ENCODE assay signal across 13 cellular contexts in genomic region chr5:173714551-173715428, GRCh38.
DNase-seq lines count a peak whose midpoint lies in the region; ATAC-seq and TF ChIP-seq lines count a peak whose summit lies in the region.
"Had no signal": no experiment of that assay in that cellular context is flagged by ENCODE, and none has a peak within 500 bp of the region (broad histone marks: within the 10 kb centered on the region; RNA-seq: fewer than 3 reads in every experiment).

No MANE protein-coding gene starts in this region.

- peak; percentile 22 for ATAC-seq in left ventricle myocardium superior
- no peak for ATAC-seq in HG03378 (IDR thresholded peaks at IDR 0.05; ENCODE audit: unreplicated experiment)
- ATAC-seq: activated T-cell treated with anti-CD3 and anti-CD28 coated beads, Interleukin-2, amount 50 U/mL, for 4 hours had no signal

- no peaks in the 10 kb centered on the region for H3K4me1 Mint-ChIP-seq in activated naive CD4-positive, alpha-beta T cell treated with anti-CD3 and anti-CD28 coated beads for 36 hours (ENCODE audit: low read depth)
- peaks cover 78% of the 10 kb centered on the region for H3K4me1 Mint-ChIP-seq in nephron progenitor cell

- H3K9ac ChIP-seq in subcutaneous abdominal adipose tissue (ENCODE audit: low read length in 5 of 5) = peak overlapping the region in 2 of 5 donors; percentile 44 to 68
- H3K9ac ChIP-seq: BLaER1 treated with 17β-estradiol and CSF1 and Interleukin-3, amounts not matched to agents 10 nM and 100 nM had no signal

- no peak overlapping the region for H3K4me3 Mint-ChIP-seq in activated naive CD4-positive, alpha-beta T cell treated with anti-CD3 and anti-CD28 coated beads for 36 hours
- H3K4me3 Mint-ChIP-seq in nephron progenitor cell = no peak overlapping the region
- H3K4me3 Mint-ChIP-seq: activated T-cell treated with anti-CD3 and anti-CD28 coated beads, Interleukin-2, amount 50 U/mL, for 4 hours had no signal

- H3K9me3 ChIP-seq in right atrium auricular region (no peaks in the 10 kb centered on the region), SJSA1 (replicated peaks) (0 out of 2 replicates have a peak, but pooled peaks cover 3% of the 10 kb centered on the region), subcutaneous abdominal adipose tissue (ENCODE audit: control insufficient read depth in 5 of 5, low read length in 5 of 5) (no peaks in the 10 kb centered on the region)
- H3K9me3 ChIP-seq: BLaER1 treated with 17β-estradiol and CSF1 and Interleukin-3, amounts not matched to agents 10 nM and 100 nM; upper lobe of left lung had no signal

- H3K36me3 Mint-ChIP-seq in activated naive CD4-positive, alpha-beta T cell treated with anti-CD3 and anti-CD28 coated beads for 36 hours (ENCODE audit: low read depth) = no peaks in the 10 kb centered on the region
- no peaks in the 10 kb centered on the region for H3K36me3 Mint-ChIP-seq in nephron progenitor cell (ENCODE audit: low read depth)

- DNase-seq in left ventricle myocardium superior = no peak
- DNase-seq in right atrium auricular region (ENCODE audit: low spot score) = no peak
- peak; percentile 61 to 78 for DNase-seq in SJSA1 (ENCODE audit: low read depth in 1 of 2, low spot score in 2 of 2)
- DNase-seq in fibroblast of peridontal ligament (ENCODE audit: extremely low read depth) = peak; percentile 17
- no peak for DNase-seq in activated naive CD4-positive, alpha-beta T cell treated with anti-CD3 and anti-CD28 coated beads for 36 hours
- DNase-seq in nephron progenitor cell = no peak
- DNase-seq: activated T-cell treated with anti-CD3 and anti-CD28 coated beads, Interleukin-2, amount 50 U/mL, for 4 hours; midbrain; NCI-H1092 had no signal

- intact Hi-C loops in left ventricle myocardium superior (cut with micrococcal nuclease) = no loop called here
- intact Hi-C loops in activated naive CD4-positive, alpha-beta T cell treated with anti-CD3 and anti-CD28 coated beads for 36 hours (cut with micrococcal nuclease) = no loop called here

- H3K4me3 ChIP-seq in right atrium auricular region (no peak overlapping the region), SJSA1 (no peak overlapping the region), subcutaneous abdominal adipose tissue (ENCODE audit: low read depth in 1 of 5, low read length in 5 of 5) (peak overlapping the region; percentile 13 to 75 (median 25))
- H3K4me3 ChIP-seq: BLaER1 treated with 17β-estradiol and CSF1 and Interleukin-3, amounts not matched to agents 10 nM and 100 nM; upper lobe of left lung had no signal

- H3K9me3 Mint-ChIP-seq in activated naive CD4-positive, alpha-beta T cell treated with anti-CD3 and anti-CD28 coated beads for 36 hours = no peaks in the 10 kb centered on the region
- no peaks in the 10 kb centered on the region for H3K9me3 Mint-ChIP-seq in nephron progenitor cell
- H3K9me3 Mint-ChIP-seq: activated T-cell treated with anti-CD3 and anti-CD28 coated beads, Interleukin-2, amount 50 U/mL, for 4 hours had no signal

- H3K27ac ChIP-seq in right atrium auricular region = no peak overlapping the region
- no peak overlapping the region for H3K27ac ChIP-seq in SJSA1
- peak overlapping the region; percentile 71 for H3K27ac ChIP-seq in subcutaneous abdominal adipose tissue (ENCODE audit: low read depth, low read length)

- no peak overlapping the region for H3K27ac Mint-ChIP-seq in activated naive CD4-positive, alpha-beta T cell treated with anti-CD3 and anti-CD28 coated beads for 36 hours
- H3K27ac Mint-ChIP-seq in nephron progenitor cell = no peak overlapping the region

- H3K27me3 ChIP-seq in right atrium auricular region (no peaks in the 10 kb centered on the region), SJSA1 (replicated peaks) (no peaks in the 10 kb centered on the region), subcutaneous abdominal adipose tissue (ENCODE audit: control insufficient read depth in 5 of 5, insufficient read depth in 4 of 5, low read length in 5 of 5) (no peaks in the 10 kb centered on the region)
- H3K27me3 ChIP-seq: BLaER1 treated with 17β-estradiol and CSF1 and Interleukin-3, amounts not matched to agents 10 nM and 100 nM; upper lobe of left lung had no signal

- H3K36me3 ChIP-seq in right atrium auricular region (no peaks in the 10 kb centered on the region), SJSA1 (no peaks in the 10 kb centered on the region), subcutaneous abdominal adipose tissue (ENCODE audit: control insufficient read depth in 5 of 5, insufficient read depth in 5 of 5, low read length in 5 of 5) (no peaks in the 10 kb centered on the region)
- H3K36me3 ChIP-seq: BLaER1 treated with 17β-estradiol and CSF1 and Interleukin-3, amounts not matched to agents 10 nM and 100 nM; upper lobe of left lung had no signal

- no peaks in the 10 kb centered on the region for H3K27me3 Mint-ChIP-seq in activated naive CD4-positive, alpha-beta T cell treated with anti-CD3 and anti-CD28 coated beads for 36 hours (ENCODE audit: low read depth)
- H3K27me3 Mint-ChIP-seq in nephron progenitor cell (ENCODE audit: low read depth, poor library complexity) = peaks cover 10% of the 10 kb centered on the region

- CTCF ChIA-PET in activated naive CD4-positive, alpha-beta T cell treated with anti-CD3 and anti-CD28 coated beads for 36 hours (lab: Charles Lee) = interaction anchor here (0.6 kb wide), 1 partner anchor 57 kb away, joined by 3 read pairs; no protein-coding TSS in a partner anchor

- H3K4me1 ChIP-seq in right atrium auricular region = no peaks in the 10 kb centered on the region
- peaks cover 17% of the 10 kb centered on the region for H3K4me1 ChIP-seq in SJSA1 (replicated peaks)
- peaks cover 2 to 52% (median 36%) of the 10 kb centered on the region in 5 donors for H3K4me1 ChIP-seq in subcutaneous abdominal adipose tissue (ENCODE audit: control insufficient read depth in 5 of 5, insufficient read depth in 5 of 5, low read length in 5 of 5)

- no peak for TF ChIP-seq CTCF in right atrium auricular region (IDR thresholded peaks at IDR 0.05)
- no peak for TF ChIP-seq CTCF in nephron progenitor cell (IDR thresholded peaks at IDR 0.05)

Comparison
In these comparisons a context has a peak if more than half of its experiments do, and no peak if none do; other contexts are left out.
1. DNase-seq: peak in SJSA1 (2 of 2) and fibroblast of peridontal ligament (single experiment); none in left ventricle myocardium superior (single experiment), right atrium auricular region (single experiment), activated naive CD4-positive, alpha-beta T cell treated with anti-CD3 and anti-CD28 coated beads for 36 hours (single experiment) and nephron progenitor cell (single experiment).
2. H3K4me3 ChIP-seq: peak in subcutaneous abdominal adipose tissue (5 of 5); none in right atrium auricular region (0 of 2) and SJSA1 (single experiment).